11 cellular contexts compared by ENCODE assay signal in genomic region chr11:120545813-120546212, GRCh38. TPM values are rescaled to one million over a fixed set of nuclear protein-coding genes. Genes with fewer than 3 reads are reported as not detected.
"Had no signal": no experiment of that assay in that cellular context is flagged by ENCODE, and none has a peak within 500 bp of the region (broad histone marks: within the 10 kb centered on the region; RNA-seq: fewer than 3 reads in every experiment).

No MANE protein-coding gene starts in this region.

- DNase-seq: activated CD4-positive, alpha-beta T cell treated with anti-CD3 and anti-CD28 coated beads for 4 hours; activated CD8-positive, alpha-beta T cell treated with anti-CD3 and anti-CD28 coated beads, Interleukin-2, amount 10 ng/mL, durations not matched to agents 7 days and 5 days; activated naive CD4-positive, alpha-beta T cell treated with anti-CD3 and anti-CD28 coated beads for 36 hours; stimulated activated CD4-positive, alpha-beta T cell treated with anti-CD3 and anti-CD28 coated beads, Interleukin-2, amount 100 ng/mL, for 24 hours; stimulated activated naive CD4-positive, alpha-beta T cell treated with Interleukin-2 at 50 U/mL for 16 hours; T-helper 9 cell; WERI-Rb-1 had no signal

- H3K27ac ChIP-seq: WERI-Rb-1 had no signal

- H3K4me3 Mint-ChIP-seq: activated CD8-positive, alpha-beta T cell treated with anti-CD3 and anti-CD28 coated beads, Interleukin-2, amount 10 ng/mL, durations not matched to agents 7 days and 5 days; activated naive CD4-positive, alpha-beta T cell treated with anti-CD3 and anti-CD28 coated beads for 36 hours; brain; central memory CD8-positive, alpha-beta T cell; nephron progenitor cell had no signal

- H3K27ac Mint-ChIP-seq: activated CD8-positive, alpha-beta T cell treated with anti-CD3 and anti-CD28 coated beads, Interleukin-2, amount 10 ng/mL, durations not matched to agents 7 days and 5 days; activated naive CD4-positive, alpha-beta T cell treated with anti-CD3 and anti-CD28 coated beads for 36 hours; nephron progenitor cell had no signal

- H3K4me1 Mint-ChIP-seq: central memory CD8-positive, alpha-beta T cell had no signal

- H3K4me3 ChIP-seq: lung had no signal

- H3K36me3 Mint-ChIP-seq: brain had no signal

- H3K9me3 Mint-ChIP-seq: activated naive CD4-positive, alpha-beta T cell treated with anti-CD3 and anti-CD28 coated beads for 36 hours; central memory CD8-positive, alpha-beta T cell had no signal

- ATAC-seq: activated CD8-positive, alpha-beta T cell treated with anti-CD3 and anti-CD28 coated beads, Interleukin-2, amount 10 ng/mL, durations not matched to agents 7 days and 5 days had no signal

RNA-seq across cellular contexts. Expression of gene GRIK4, which starts 34.3 kb away (rescaled TPM):
- total RNA-seq: activated CD8-positive, alpha-beta T cell treated with anti-CD3 and anti-CD28 coated beads, Interleukin-2, amount 10 ng/mL, durations not matched to agents 7 days and 5 days; activated naive CD4-positive, alpha-beta T cell treated with anti-CD3 and anti-CD28 coated beads for 36 hours had no signal
